1 cellular context compared by ENCODE assay signal in genomic region chr2:176088048-176088936, GRCh38.
TF ChIP-seq lines count a peak whose summit lies in the region.

No MANE protein-coding gene starts in this region.

TF ChIP-seq in HepG2, 621 proteins besides CTCF, POLR2A, EP300 and RAD21 (continues in another document):
- TF ChIP-seq RCOR2 (CRISPR knock-in tag; IDR thresholded peaks at IDR 0.05): no peak
- TF ChIP-seq YEATS2 (CRISPR knock-in tag; IDR thresholded peaks at IDR 0.05; ENCODE audit: borderline replicate concordance): 0 out of 2 replicates have a peak, but pooled peaks have one; percentile 33
- TF ChIP-seq, protein P1, sequence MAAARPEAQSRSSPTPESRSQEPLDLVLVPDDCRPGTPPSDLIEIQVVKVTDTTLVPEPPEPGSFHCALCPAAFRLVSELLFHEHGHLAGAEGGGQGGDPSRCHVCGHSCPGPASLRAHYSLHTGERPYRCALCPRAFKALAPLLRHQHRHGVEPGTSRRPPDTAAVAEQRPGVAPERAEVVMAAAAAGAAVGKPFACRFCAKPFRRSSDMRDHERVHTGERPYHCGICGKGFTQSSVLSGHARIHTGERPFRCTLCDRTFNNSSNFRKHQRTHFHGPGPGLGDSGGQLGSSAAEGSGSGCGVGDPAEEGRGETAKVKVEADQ (CRISPR knock-in tag; IDR thresholded peaks at IDR 0.05; ENCODE audit: borderline replicate concordance): 0 out of 2 replicates have a peak, but pooled peaks have one; percentile 48
- 0 out of 2 replicates have a peak, but pooled peaks have one; percentile 23 for TF ChIP-seq REXO4 (CRISPR knock-in tag; IDR thresholded peaks at IDR 0.05; ENCODE audit: borderline replicate concordance)
- TF ChIP-seq ZMAT3 (CRISPR knock-in tag; conservative IDR thresholded peaks at IDR 0.05): peak; percentile 64; the same call in 1 of the 2 replicates
- no peak for TF ChIP-seq PITX1 (CRISPR knock-in tag; IDR thresholded peaks at IDR 0.05)
- TF ChIP-seq YEATS4 (CRISPR knock-in tag; IDR thresholded peaks at IDR 0.05; ENCODE audit: borderline replicate concordance): 0 out of 2 replicates have a peak, but pooled peaks have one; percentile 43
- TF ChIP-seq ZNF879 (CRISPR knock-in tag; IDR thresholded peaks at IDR 0.05): peak; percentile 80; the same call in 1 of the 2 replicates
- TF ChIP-seq ZSCAN25 (CRISPR knock-in tag; IDR thresholded peaks at IDR 0.05): 0 out of 2 replicates have a peak, but pooled peaks have one; percentile 38
- no peak for TF ChIP-seq SKI (IDR thresholded peaks at IDR 0.05; ENCODE audit: partially characterized antibody)
- TF ChIP-seq ZNF333 (CRISPR knock-in tag; IDR thresholded peaks at IDR 0.05; ENCODE audit: borderline replicate concordance): peak; percentile 84; the same call in 1 of the 2 replicates
- TF ChIP-seq ZNF446 (CRISPR knock-in tag; IDR thresholded peaks at IDR 0.05): 0 out of 2 replicates have a peak, but pooled peaks have one; percentile 28
- TF ChIP-seq HIVEP1 (CRISPR knock-in tag; IDR thresholded peaks at IDR 0.05): peak; percentile 55; the same call in 1 of the 2 replicates
- no peak for TF ChIP-seq ARNT (IDR thresholded peaks at IDR 0.05)
- peak; percentile 63; the same call in 1 of the 2 replicates for TF ChIP-seq ZNF232 (CRISPR knock-in tag; IDR thresholded peaks at IDR 0.05; ENCODE audit: borderline replicate concordance)
- TF ChIP-seq ZNF687 (CRISPR knock-in tag; IDR thresholded peaks at IDR 0.05): peak; percentile 82
- TF ChIP-seq CCAR2 (optimal IDR thresholded peaks at IDR 0.05; ENCODE audit: low read depth, low read length): no peak
- 0 out of 2 replicates have a peak, but pooled peaks have one; percentile 23 for TF ChIP-seq MED1 (CRISPR knock-in tag; IDR thresholded peaks at IDR 0.05)
- no peak; the same call in 1 of the 2 replicates for TF ChIP-seq STAT5B (CRISPR knock-in tag; IDR thresholded peaks at IDR 0.05)
- TF ChIP-seq ZNF121 (CRISPR knock-in tag; IDR thresholded peaks at IDR 0.05): peak; percentile 28; the same call in 1 of the 2 replicates
- TF ChIP-seq, protein P2, sequence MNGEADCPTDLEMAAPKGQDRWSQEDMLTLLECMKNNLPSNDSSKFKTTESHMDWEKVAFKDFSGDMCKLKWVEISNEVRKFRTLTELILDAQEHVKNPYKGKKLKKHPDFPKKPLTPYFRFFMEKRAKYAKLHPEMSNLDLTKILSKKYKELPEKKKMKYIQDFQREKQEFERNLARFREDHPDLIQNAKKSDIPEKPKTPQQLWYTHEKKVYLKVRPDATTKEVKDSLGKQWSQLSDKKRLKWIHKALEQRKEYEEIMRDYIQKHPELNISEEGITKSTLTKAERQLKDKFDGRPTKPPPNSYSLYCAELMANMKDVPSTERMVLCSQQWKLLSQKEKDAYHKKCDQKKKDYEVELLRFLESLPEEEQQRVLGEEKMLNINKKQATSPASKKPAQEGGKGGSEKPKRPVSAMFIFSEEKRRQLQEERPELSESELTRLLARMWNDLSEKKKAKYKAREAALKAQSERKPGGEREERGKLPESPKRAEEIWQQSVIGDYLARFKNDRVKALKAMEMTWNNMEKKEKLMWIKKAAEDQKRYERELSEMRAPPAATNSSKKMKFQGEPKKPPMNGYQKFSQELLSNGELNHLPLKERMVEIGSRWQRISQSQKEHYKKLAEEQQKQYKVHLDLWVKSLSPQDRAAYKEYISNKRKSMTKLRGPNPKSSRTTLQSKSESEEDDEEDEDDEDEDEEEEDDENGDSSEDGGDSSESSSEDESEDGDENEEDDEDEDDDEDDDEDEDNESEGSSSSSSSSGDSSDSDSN (CRISPR knock-in tag; IDR thresholded peaks at IDR 0.05): no peak; the same call in 1 of the 2 replicates
- TF ChIP-seq, protein P3, sequence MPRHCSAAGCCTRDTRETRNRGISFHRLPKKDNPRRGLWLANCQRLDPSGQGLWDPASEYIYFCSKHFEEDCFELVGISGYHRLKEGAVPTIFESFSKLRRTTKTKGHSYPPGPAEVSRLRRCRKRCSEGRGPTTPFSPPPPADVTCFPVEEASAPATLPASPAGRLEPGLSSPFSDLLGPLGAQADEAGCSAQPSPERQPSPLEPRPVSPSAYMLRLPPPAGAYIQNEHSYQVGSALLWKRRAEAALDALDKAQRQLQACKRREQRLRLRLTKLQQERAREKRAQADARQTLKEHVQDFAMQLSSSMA (CRISPR knock-in tag; IDR thresholded peaks at IDR 0.05): peak; percentile 79; the same call in 1 of the 2 replicates
- TF ChIP-seq IRX3 (CRISPR knock-in tag; IDR thresholded peaks at IDR 0.05; ENCODE audit: borderline replicate concordance, low read depth): peak; percentile 75; the same call in 1 of the 2 replicates
- TF ChIP-seq TARDBP (CRISPR knock-in tag; IDR thresholded peaks at IDR 0.05): no peak
- TF ChIP-seq CCDC6 (CRISPR knock-in tag; IDR thresholded peaks at IDR 0.05): peak; percentile 63
- 0 out of 2 replicates have a peak, but pooled peaks have one; percentile 30 for TF ChIP-seq TBP (CRISPR knock-in tag; IDR thresholded peaks at IDR 0.05)
- TF ChIP-seq ZBTB7A (CRISPR knock-in tag; IDR thresholded peaks at IDR 0.05): peak; percentile 31; the same call in 1 of the 2 replicates
- peak; percentile 11; the same call in 1 of the 2 replicates for TF ChIP-seq ZNF253 (CRISPR knock-in tag; IDR thresholded peaks at IDR 0.05; ENCODE audit: borderline replicate concordance)
- peak; percentile 61; the same call in 1 of the 2 replicates for TF ChIP-seq GFI1 (CRISPR knock-in tag; IDR thresholded peaks at IDR 0.05; ENCODE audit: borderline replicate concordance)
- TF ChIP-seq MLLT10 (CRISPR knock-in tag; IDR thresholded peaks at IDR 0.05): no peak
- 0 out of 2 replicates have a peak, but pooled peaks have one; percentile 45 for TF ChIP-seq ZMYM4 (CRISPR knock-in tag; IDR thresholded peaks at IDR 0.05)
- TF ChIP-seq AFF4 (CRISPR knock-in tag; IDR thresholded peaks at IDR 0.05): no peak
- TF ChIP-seq ZNF777 (CRISPR knock-in tag; IDR thresholded peaks at IDR 0.05): peak; percentile 75
- TF ChIP-seq ISL2 (CRISPR knock-in tag; IDR thresholded peaks at IDR 0.05): peak; percentile 13; the same call in 1 of the 2 replicates
- no peak; the same call in 1 of the 2 replicates for TF ChIP-seq ZNF839 (CRISPR knock-in tag; IDR thresholded peaks at IDR 0.05; ENCODE audit: borderline replicate concordance)
- TF ChIP-seq ZNF891 (CRISPR knock-in tag; IDR thresholded peaks at IDR 0.05): peak; percentile 46; the same call in 1 of the 2 replicates
- TF ChIP-seq SMAD3 (CRISPR knock-in tag; IDR thresholded peaks at IDR 0.05): no peak
- peak; percentile 75; the same call in 1 of the 2 replicates for TF ChIP-seq GLI4 (CRISPR knock-in tag; IDR thresholded peaks at IDR 0.05; ENCODE audit: borderline replicate concordance)
- 0 out of 2 replicates have a peak, but pooled peaks have one; percentile 42 for TF ChIP-seq ZNF235 (CRISPR knock-in tag; IDR thresholded peaks at IDR 0.05; ENCODE audit: borderline replicate concordance)
- TF ChIP-seq, protein P4, sequence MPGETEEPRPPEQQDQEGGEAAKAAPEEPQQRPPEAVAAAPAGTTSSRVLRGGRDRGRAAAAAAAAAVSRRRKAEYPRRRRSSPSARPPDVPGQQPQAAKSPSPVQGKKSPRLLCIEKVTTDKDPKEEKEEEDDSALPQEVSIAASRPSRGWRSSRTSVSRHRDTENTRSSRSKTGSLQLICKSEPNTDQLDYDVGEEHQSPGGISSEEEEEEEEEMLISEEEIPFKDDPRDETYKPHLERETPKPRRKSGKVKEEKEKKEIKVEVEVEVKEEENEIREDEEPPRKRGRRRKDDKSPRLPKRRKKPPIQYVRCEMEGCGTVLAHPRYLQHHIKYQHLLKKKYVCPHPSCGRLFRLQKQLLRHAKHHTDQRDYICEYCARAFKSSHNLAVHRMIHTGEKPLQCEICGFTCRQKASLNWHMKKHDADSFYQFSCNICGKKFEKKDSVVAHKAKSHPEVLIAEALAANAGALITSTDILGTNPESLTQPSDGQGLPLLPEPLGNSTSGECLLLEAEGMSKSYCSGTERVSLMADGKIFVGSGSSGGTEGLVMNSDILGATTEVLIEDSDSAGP (CRISPR knock-in tag; IDR thresholded peaks at IDR 0.05; ENCODE audit: borderline replicate concordance): peak; percentile 83; the same call in 1 of the 2 replicates
- TF ChIP-seq MIXL1 (CRISPR knock-in tag; IDR thresholded peaks at IDR 0.05): no peak; the same call in 1 of the 2 replicates
- TF ChIP-seq ZNF772 (CRISPR knock-in tag; IDR thresholded peaks at IDR 0.05): 0 out of 2 replicates have a peak, but pooled peaks have one; percentile 30
- TF ChIP-seq REPIN1 (CRISPR knock-in tag; IDR thresholded peaks at IDR 0.05; ENCODE audit: borderline replicate concordance, low read depth): peak; percentile 76
- TF ChIP-seq AGO1 (IDR thresholded peaks at IDR 0.05; ENCODE audit: low read depth, low read length, poor library complexity, severe bottlenecking): no peak
- TF ChIP-seq, protein P5, sequence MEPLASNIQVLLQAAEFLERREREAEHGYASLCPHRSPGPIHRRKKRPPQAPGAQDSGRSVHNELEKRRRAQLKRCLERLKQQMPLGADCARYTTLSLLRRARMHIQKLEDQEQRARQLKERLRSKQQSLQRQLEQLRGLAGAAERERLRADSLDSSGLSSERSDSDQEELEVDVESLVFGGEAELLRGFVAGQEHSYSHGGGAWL (CRISPR knock-in tag; IDR thresholded peaks at IDR 0.05): peak; percentile 28; the same call in 1 of the 2 replicates
- TF ChIP-seq NFIB (CRISPR knock-in tag; IDR thresholded peaks at IDR 0.05; ENCODE audit: borderline replicate concordance): 0 out of 2 replicates have a peak, but pooled peaks have one; percentile 35
- TF ChIP-seq, protein P6, sequence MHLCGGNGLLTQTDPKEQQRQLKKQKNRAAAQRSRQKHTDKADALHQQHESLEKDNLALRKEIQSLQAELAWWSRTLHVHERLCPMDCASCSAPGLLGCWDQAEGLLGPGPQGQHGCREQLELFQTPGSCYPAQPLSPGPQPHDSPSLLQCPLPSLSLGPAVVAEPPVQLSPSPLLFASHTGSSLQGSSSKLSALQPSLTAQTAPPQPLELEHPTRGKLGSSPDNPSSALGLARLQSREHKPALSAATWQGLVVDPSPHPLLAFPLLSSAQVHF (CRISPR knock-in tag; IDR thresholded peaks at IDR 0.05): no peak
- 0 out of 2 replicates have a peak, but pooled peaks have one; percentile 25 for TF ChIP-seq TSC22D2 (CRISPR knock-in tag; IDR thresholded peaks at IDR 0.05; ENCODE audit: borderline replicate concordance)
- TF ChIP-seq, protein P7, sequence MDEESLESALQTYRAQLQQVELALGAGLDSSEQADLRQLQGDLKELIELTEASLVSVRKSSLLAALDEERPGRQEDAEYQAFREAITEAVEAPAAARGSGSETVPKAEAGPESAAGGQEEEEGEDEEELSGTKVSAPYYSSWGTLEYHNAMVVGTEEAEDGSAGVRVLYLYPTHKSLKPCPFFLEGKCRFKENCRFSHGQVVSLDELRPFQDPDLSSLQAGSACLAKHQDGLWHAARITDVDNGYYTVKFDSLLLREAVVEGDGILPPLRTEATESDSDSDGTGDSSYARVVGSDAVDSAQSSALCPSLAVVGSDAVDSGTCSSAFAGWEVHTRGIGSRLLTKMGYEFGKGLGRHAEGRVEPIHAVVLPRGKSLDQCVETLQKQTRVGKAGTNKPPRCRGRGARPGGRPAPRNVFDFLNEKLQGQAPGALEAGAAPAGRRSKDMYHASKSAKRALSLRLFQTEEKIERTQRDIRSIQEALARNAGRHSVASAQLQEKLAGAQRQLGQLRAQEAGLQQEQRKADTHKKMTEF (CRISPR knock-in tag; IDR thresholded peaks at IDR 0.05): peak; percentile 44; the same call in 1 of the 2 replicates
- peak; percentile 73; the same call in 1 of the 2 replicates for TF ChIP-seq KDM3A (CRISPR knock-in tag; IDR thresholded peaks at IDR 0.05; ENCODE audit: low read depth)
